Comparison of ENCODE assay signal across 24 cellular contexts in the genomic region with DNA sequence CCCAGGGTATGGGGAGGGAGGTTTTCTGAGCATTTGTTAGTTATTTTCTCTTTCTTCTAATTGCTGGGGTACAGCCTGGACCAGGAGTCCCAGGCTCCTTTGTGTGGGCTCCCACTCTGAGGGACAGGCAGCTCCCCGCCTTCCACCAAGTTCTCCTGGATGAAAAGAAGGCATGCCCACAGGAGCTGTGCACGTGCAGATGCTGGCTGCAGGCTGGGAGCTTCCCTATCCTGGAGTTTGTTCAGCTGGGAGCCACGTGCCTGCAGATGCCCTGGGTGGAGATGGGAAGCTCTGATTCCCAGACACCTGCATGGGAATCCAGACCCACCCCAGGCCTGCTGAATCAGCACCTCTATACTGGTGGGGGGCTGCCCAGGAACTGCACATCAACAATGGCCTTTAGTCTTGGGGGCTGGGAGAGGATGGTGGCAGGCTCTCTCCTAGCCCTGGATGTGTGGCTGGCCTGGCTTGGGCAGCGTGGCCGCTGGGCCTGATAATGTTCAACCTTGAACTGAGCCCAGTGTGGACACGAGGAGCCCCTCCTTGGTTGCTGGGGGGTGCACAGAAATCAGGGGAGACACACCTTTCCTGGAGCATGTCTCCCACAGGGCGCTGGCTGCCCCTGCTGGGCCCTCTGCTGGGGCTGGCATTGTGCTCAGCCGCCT.
"Had no signal": no experiment of that assay in that cellular context is flagged by ENCODE, and none has a peak within 500 bp of the region (broad histone marks: within the 10 kb centered on the region; RNA-seq: fewer than 3 reads in every experiment).

No MANE protein-coding gene starts in this region.

- H3K4me1 ChIP-seq: right lobe of liver, thyroid gland, upper lobe of right lung had no signal

- H3K27me3 Mint-ChIP-seq: activated naive CD4-positive, alpha-beta T cell treated with anti-CD3 and anti-CD28 coated beads, Interleukin-2, amount 50 U/mL, for 24 hours; activated naive CD8-positive, alpha-beta T cell treated with anti-CD3 and anti-CD28 coated beads, Interleukin-2, amount 50 U/mL, for 24 hours had no signal

- H3K4me3 ChIP-seq: left ventricle myocardium inferior, right lobe of liver, skin epidermis, thyroid gland, upper lobe of right lung had no signal

- DNase-seq: activated B cell treated with CpG ODN at 0.5 μM for 24 hours; activated CD4-positive, alpha-beta T cell treated with anti-CD3 and anti-CD28 coated beads, Interleukin-2, amount 50 U/mL, for 1 hour; activated naive CD8-positive, alpha-beta T cell treated with anti-CD3 and anti-CD28 coated beads, Interleukin-2, amount 50 U/mL, for 24 hours; activated T-cell treated with anti-CD3 and anti-CD28 coated beads, Interleukin-2, amount 50 U/mL, for 4 hours; central memory CD4-positive, alpha-beta T cell; effector memory CD4-positive, alpha-beta T cell; mammary epithelial cell; occipital lobe; posterior cingulate gyrus; stimulated activated CD4-positive, alpha-beta T cell treated with anti-CD3 and anti-CD28 coated beads, Interleukin-12 subunit alpha, Interleukin-12 subunit beta, amount 100 ng/mL, for 4 hours; stimulated activated CD4-positive, alpha-beta T cell treated with anti-CD3 and anti-CD28 coated beads, Interleukin-4, amount 100 ng/mL, for 1 hour; stimulated activated naive CD8-positive, alpha-beta T cell treated with anti-CD3 and anti-CD28 coated beads, Interleukin-15, Interleukin-2, amounts not matched to agents 100 U/mL and 50 U/mL, for 24 hours; T-helper 1 cell; upper lobe of right lung had no signal

- H3K4me1 Mint-ChIP-seq: activated B cell treated with CpG ODN at 0.5 μM for 24 hours; activated naive CD4-positive, alpha-beta T cell treated with anti-CD3 and anti-CD28 coated beads, Interleukin-2, amount 50 U/mL, for 24 hours; activated naive CD8-positive, alpha-beta T cell treated with anti-CD3 and anti-CD28 coated beads, Interleukin-2, amount 50 U/mL, for 24 hours; naive thymus-derived CD4-positive, alpha-beta T cell had no signal

- H3K9me3 ChIP-seq: left ventricle myocardium inferior, right lobe of liver, thyroid gland, upper lobe of right lung had no signal

- H3K36me3 Mint-ChIP-seq: activated naive CD4-positive, alpha-beta T cell treated with anti-CD3 and anti-CD28 coated beads, Interleukin-2, amount 50 U/mL, for 24 hours; mesothelial cell of epicardium; naive thymus-derived CD4-positive, alpha-beta T cell had no signal

- H3K27ac Mint-ChIP-seq: activated B cell treated with CpG ODN at 0.5 μM for 24 hours; activated naive CD4-positive, alpha-beta T cell treated with anti-CD3 and anti-CD28 coated beads, Interleukin-2, amount 50 U/mL, for 24 hours; activated naive CD8-positive, alpha-beta T cell treated with anti-CD3 and anti-CD28 coated beads, Interleukin-2, amount 50 U/mL, for 24 hours; activated T-helper 2 cell treated with anti-CD3 and anti-CD28 coated beads, Interferon-gamma antibody, Interleukin-2, Interleukin-4, amounts not matched to agents 10 μg/mL and 5 μg/mL and 100 μg/mL, durations not matched to agents 14 hours and 24 hours and 36 hours; mesothelial cell of epicardium; naive thymus-derived CD4-positive, alpha-beta T cell; T-helper 2 cell treated with Interferon-gamma antibody and Interleukin-4, amounts not matched to agents 5 μg/mL and 100 μg/mL, for 36 hours had no signal

- H3K36me3 ChIP-seq: left ventricle myocardium inferior, right lobe of liver, thyroid gland, upper lobe of right lung had no signal

- H3K9me3 Mint-ChIP-seq: activated B cell treated with CpG ODN at 0.5 μM for 24 hours; activated naive CD4-positive, alpha-beta T cell treated with anti-CD3 and anti-CD28 coated beads, Interleukin-2, amount 50 U/mL, for 24 hours; activated naive CD8-positive, alpha-beta T cell treated with anti-CD3 and anti-CD28 coated beads, Interleukin-2, amount 50 U/mL, for 24 hours; activated T-cell treated with anti-CD3 and anti-CD28 coated beads, Interleukin-2, amount 50 U/mL, for 4 hours; activated T-helper 2 cell treated with anti-CD3 and anti-CD28 coated beads, Interferon-gamma antibody, Interleukin-2, Interleukin-4, amounts not matched to agents 10 μg/mL and 5 μg/mL and 100 μg/mL, durations not matched to agents 14 hours and 24 hours and 36 hours; T-helper 2 cell treated with Interferon-gamma antibody and Interleukin-4, amounts not matched to agents 5 μg/mL and 100 μg/mL, for 36 hours had no signal

- ATAC-seq: activated T-cell treated with anti-CD3 and anti-CD28 coated beads, Interleukin-2, amount 50 U/mL, for 4 hours; naive thymus-derived CD4-positive, alpha-beta T cell; stimulated activated naive CD8-positive, alpha-beta T cell treated with anti-CD3 and anti-CD28 coated beads, Interleukin-15, Interleukin-2, amounts not matched to agents 100 U/mL and 50 U/mL, for 24 hours; upper lobe of right lung had no signal

- H3K27ac ChIP-seq: left ventricle myocardium inferior, right lobe of liver, skin epidermis, thyroid gland, upper lobe of right lung had no signal

- H3K4me3 Mint-ChIP-seq: activated B cell treated with CpG ODN at 0.5 μM for 24 hours; activated naive CD4-positive, alpha-beta T cell treated with anti-CD3 and anti-CD28 coated beads, Interleukin-2, amount 50 U/mL, for 24 hours; activated naive CD8-positive, alpha-beta T cell treated with anti-CD3 and anti-CD28 coated beads, Interleukin-2, amount 50 U/mL, for 24 hours; activated T-cell treated with anti-CD3 and anti-CD28 coated beads, Interleukin-2, amount 50 U/mL, for 4 hours; mesothelial cell of epicardium; naive thymus-derived CD4-positive, alpha-beta T cell; neural crest cell; T-helper 2 cell treated with Interferon-gamma antibody and Interleukin-4, amounts not matched to agents 5 μg/mL and 100 μg/mL, for 36 hours had no signal

- H3K27me3 ChIP-seq: right lobe of liver, thyroid gland, upper lobe of right lung had no signal
